Comparison of ENCODE assay signal across 1 cellular context in the genomic region with DNA sequence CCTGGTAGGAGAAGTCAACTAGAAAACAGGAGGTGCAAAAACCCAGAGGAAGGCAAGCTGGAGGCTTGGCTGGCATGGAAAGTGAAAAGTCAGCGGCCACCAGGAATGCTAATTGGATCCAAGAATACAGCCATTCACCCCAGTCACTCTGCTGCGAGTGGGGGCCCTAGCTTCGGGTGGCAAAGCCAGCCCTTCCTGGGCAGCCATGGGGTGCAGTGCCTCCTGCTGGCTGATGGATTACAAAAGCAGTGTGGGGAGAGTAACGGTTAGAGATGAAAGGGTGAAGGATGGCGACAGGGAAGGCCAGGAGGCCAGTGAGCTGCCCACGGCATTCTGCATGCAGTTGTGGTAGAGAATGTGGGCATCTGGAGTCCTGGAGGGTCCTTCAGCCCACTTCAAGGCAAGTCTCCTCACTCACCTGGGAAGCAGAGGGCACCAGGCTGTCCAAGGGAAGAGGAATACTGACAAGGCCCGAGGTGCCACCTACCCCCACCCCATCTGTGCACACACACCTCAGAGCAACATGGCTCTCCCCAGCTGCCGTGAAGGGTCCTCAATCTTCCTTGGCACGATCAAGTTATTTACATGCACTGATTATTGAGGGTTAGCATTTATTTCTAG.
A peak's percentile ranks its signal among the peaks of the same experiment; 100 is the strongest.
TF ChIP-seq lines count a peak whose summit lies in the region.

No MANE protein-coding gene starts in this region.

TF ChIP-seq in HCT116, 20 proteins besides CTCF, POLR2A, EP300 and RAD21:
- TF ChIP-seq TCF7L2 (IDR thresholded peaks at IDR 0.05; ENCODE audit: borderline replicate concordance, extremely low read depth, insufficient read depth, insufficient read length): peak; percentile 19
- no peak for TF ChIP-seq ZFX (IDR thresholded peaks at IDR 0.05)
